ENCODE assay signal across 8 cellular contexts in the genomic region with DNA sequence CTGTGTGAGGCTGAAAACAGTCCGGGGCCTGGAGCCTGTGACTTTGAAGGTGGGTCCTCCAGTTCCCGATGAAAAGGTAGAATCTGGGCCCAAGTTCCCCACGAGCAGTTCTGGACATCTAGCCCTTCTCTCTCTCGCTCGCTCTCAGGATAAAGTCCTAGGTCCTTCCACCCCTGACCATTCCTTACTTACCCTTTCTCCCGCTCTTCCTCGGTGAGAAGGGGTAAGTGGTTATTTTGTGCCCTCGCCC. TPM values are rescaled to one million over a fixed set of nuclear protein-coding genes. Genes with fewer than 3 reads are reported as not detected.
A peak's percentile ranks its signal among the peaks of the same experiment; 100 is the strongest.
DNase-seq lines count a peak whose midpoint lies in the region; ATAC-seq and TF ChIP-seq lines count a peak whose summit lies in the region.

No MANE protein-coding gene starts in this region.

- no peaks in the 10 kb centered on the region for H3K27me3 Mint-ChIP-seq in endodermal cell (ENCODE audit: insufficient read depth)

- POLR2A ChIA-PET in OCI-LY7 (lab: Charles Lee), result interaction anchor here (2.0 to 4.9 kb wide), 2 partner anchors 30 to 34 kb away, joined by 7 to 29 read pairs; no protein-coding TSS in a partner anchor

- H3K4me3 ChIP-seq in OCI-LY7 (ENCODE audit: low read depth, low read length, poor library complexity, severe bottlenecking) (peak overlapping the region; percentile 76), endodermal cell (ENCODE audit: low read length) (peak overlapping the region; percentile 77), osteoblast (ENCODE audit: insufficient read depth, low read length) (peak overlapping the region; percentile 80)

- BruUV-seq in OCI-LY7 (replicated peaks; lab: Mats Ljungman, UMichigan), result TSS peak; percentile 67

- H3K36me3 ChIP-seq in ES-I3 (ENCODE audit: insufficient read depth, low read length), result peaks cover 3% of the 10 kb centered on the region; the same call in 1 of the 2 replicates
- H3K36me3 ChIP-seq in OCI-LY7 (ENCODE audit: insufficient read depth, low read length), result peaks cover 22% of the 10 kb centered on the region
- H3K36me3 ChIP-seq in endodermal cell (ENCODE audit: control insufficient read depth, insufficient read depth, low read length), result peaks cover 4% of the 10 kb centered on the region
- H3K36me3 ChIP-seq in osteoblast (ENCODE audit: insufficient read depth, low read length), result no peaks in the 10 kb centered on the region

- intact Hi-C loops in OCI-LY7 (cut with micrococcal nuclease; ENCODE audit: unreplicated experiment), result loop anchor here (5.0 to 10.0 kb wide), 3 partner anchors 237 to 643 kb away; a partner anchor contains a TSS

- WGBS in endodermal cell (ENCODE audit: insufficient coverage in 1 of 2, insufficient read length in 1 of 2), 2 experiments, result 15 to 29% methylated on average over 2 to 8 of the region's 8 CpGs

- H3K27me3 ChIP-seq in endodermal cell (ENCODE audit: control insufficient read depth, insufficient read depth, low read length, poor library complexity, severe bottlenecking) (no peaks in the 10 kb centered on the region), osteoblast (ENCODE audit: insufficient read depth, low read length) (no peaks in the 10 kb centered on the region)

- H3K36me3 Mint-ChIP-seq in endodermal cell (ENCODE audit: low read depth), result peaks cover 9% of the 10 kb centered on the region

- ATAC-seq in GM18519 (IDR thresholded peaks at IDR 0.05; ENCODE audit: low FRiP score, unreplicated experiment), result no peak

- peak overlapping the region; percentile 98 for H3K4me2 ChIP-seq in OCI-LY7 (ENCODE audit: low read length)
- H3K4me2 ChIP-seq in osteoblast (ENCODE audit: insufficient read depth, low read length), result peak overlapping the region; percentile 87

- H3K9me3 Mint-ChIP-seq in endodermal cell, result no peaks in the 10 kb centered on the region

- no peak for TF ChIP-seq CTCF in OCI-LY7 (conservative IDR thresholded peaks at IDR 0.05; ENCODE audit: low read length)
- TF ChIP-seq CTCF in endodermal cell (conservative IDR thresholded peaks at IDR 0.05), result no peak
- no peak for TF ChIP-seq CTCF in osteoblast (IDR thresholded peaks at IDR 0.05; ENCODE audit: extremely low read depth, low read depth, low read length)

- peak overlapping the region; percentile 84 for H3K9ac ChIP-seq in ES-I3 (ENCODE audit: low read depth, low read length)
- H3K9ac ChIP-seq in endodermal cell (ENCODE audit: extremely low read depth, low read length, poor library complexity, severe bottlenecking), result peak overlapping the region; percentile 83

- H3K79me2 ChIP-seq in OCI-LY7 (ENCODE audit: insufficient read depth, low read depth, low read length) (peaks cover 16% of the 10 kb centered on the region; the same call in 1 of the 2 replicates), osteoblast (ENCODE audit: insufficient read depth, low read length) (no peaks in the 10 kb centered on the region)

- peak overlapping the region; percentile 89 for H3K27ac Mint-ChIP-seq in endodermal cell

- H3K4me1 Mint-ChIP-seq in endodermal cell, result peaks cover 25% of the 10 kb centered on the region

- H3K9me2 ChIP-seq in OCI-LY7 (ENCODE audit: insufficient read depth, low read length), result no peaks in the 10 kb centered on the region

- peak overlapping the region; percentile 70 for H3K4me3 Mint-ChIP-seq in endodermal cell

- no peaks in the 10 kb centered on the region for H4K20me1 ChIP-seq in OCI-LY7 (ENCODE audit: insufficient read depth, low read length)
- no peaks in the 10 kb centered on the region for H4K20me1 ChIP-seq in osteoblast (ENCODE audit: insufficient read depth, low read length)

- H3K9me3 ChIP-seq in ES-I3 (ENCODE audit: control insufficient read depth, insufficient read depth, low read length), result no peaks in the 10 kb centered on the region
- H3K9me3 ChIP-seq in OCI-LY7 (ENCODE audit: low read length), result no peaks in the 10 kb centered on the region
- H3K9me3 ChIP-seq in endodermal cell (ENCODE audit: control insufficient read depth, low read length), result no peaks in the 10 kb centered on the region
- H3K9me3 ChIP-seq in osteoblast (ENCODE audit: low read depth, low read length), result no peaks in the 10 kb centered on the region

- H3K4me1 ChIP-seq in ES-I3 (ENCODE audit: insufficient read depth, low read length) (peaks cover 10% of the 10 kb centered on the region), OCI-LY7 (ENCODE audit: insufficient read depth, low read length, poor library complexity, severe bottlenecking) (peaks cover 27% of the 10 kb centered on the region), endodermal cell (ENCODE audit: control insufficient read depth, insufficient read depth, low read length) (peaks cover 12% of the 10 kb centered on the region), osteoblast (ENCODE audit: insufficient read depth, low read length) (peaks cover 8% of the 10 kb centered on the region)

- DNase-seq in OCI-LY7 (ENCODE audit: low spot score) (no peak), endodermal cell (no peak), osteoblast (ENCODE audit: insufficient read length, low spot score, missing footprints) (peak; percentile 21), GOT3 (lab: John Stamatoyannopoulos, UW) (no peak), Kasumi-1 (lab: John Stamatoyannopoulos, UW) (no peak), NCI-H510A (lab: John Stamatoyannopoulos, UW) (no peak)

- H2AFZ ChIP-seq in OCI-LY7 (ENCODE audit: low read length) (peak overlapping the region; percentile 90; the same call in 1 of the 2 replicates), osteoblast (ENCODE audit: low read length) (peak overlapping the region; percentile 79)

- CTCF ChIA-PET in OCI-LY7 (lab: Charles Lee; ENCODE audit: unreplicated experiment), result no interaction called here

- H3K27ac ChIP-seq in OCI-LY7 (ENCODE audit: low read depth, low read length, poor library complexity, severe bottlenecking) (peak overlapping the region; percentile 51), endodermal cell (ENCODE audit: low read depth, low read length) (no peak overlapping the region), osteoblast (ENCODE audit: low read depth, low read length) (peak overlapping the region; percentile 56)

RNA-seq across cellular contexts. Expression of a gene that starts 0.7 kb away (rescaled TPM):
- 8.0 and 29.3 TPM in 2 replicates for total RNA-seq in OCI-LY7 (2014; rRNA removed; shearing (Covaris generic))
- total RNA-seq in OCI-LY7 (2022), result 23.8 and 25.4 TPM in 2 replicates
- 10 to 100 TPM; 17.7 to 19.4 TPM for total RNA-seq in endodermal cell
- 9.6 TPM for polyA plus RNA-seq in endodermal cell (2013, experiment 1 of 2)
- 10.3 TPM for polyA plus RNA-seq in endodermal cell (2013, experiment 2 of 2)
- 14.1 and 19.9 TPM in 2 replicates for total RNA-seq in osteoblast
